8 cellular contexts compared by ENCODE assay signal in genomic region chr5:43313854-43314457, GRCh38. TPM values are rescaled to one million over a fixed set of nuclear protein-coding genes. Genes with fewer than 3 reads are reported as not detected.
DNase-seq lines count a peak whose midpoint lies in the region; ATAC-seq and TF ChIP-seq lines count a peak whose summit lies in the region.

No MANE protein-coding gene starts in this region.

- H3K27me3 ChIP-seq in SK-N-SH (ENCODE audit: insufficient read depth) (peaks cover 4% of the 10 kb centered on the region; the same call in 1 of the 2 replicates), colonic mucosa (no peaks in the 10 kb centered on the region)

- H3K4me1 Mint-ChIP-seq in natural killer cell treated with Interleukin-12 subunit alpha and Interleukin-12 subunit beta and Interleukin-15 and Interleukin-18, amount 100 ng/mL, for 72 hours (ENCODE audit: low read depth in 2 of 2), result peaks cover 38 to 44% of the 10 kb centered on the region in 2 donors

- H3K9me3 ChIP-seq in SK-N-SH (no peaks in the 10 kb centered on the region), colonic mucosa (no peaks in the 10 kb centered on the region)

- H3K4me1 ChIP-seq in SK-N-SH (ENCODE audit: control insufficient read depth in 1 of 2, insufficient read depth in 2 of 2, low read depth in 1 of 2, low read length in 1 of 2) (peaks cover 13 to 22% of the 10 kb centered on the region in 2 experiments; a peak in 3 of 4 replicates), colonic mucosa (peaks cover 3% of the 10 kb centered on the region)

- H3K36me3 ChIP-seq in SK-N-SH (replicated peaks in 1 of 2; ENCODE audit: control insufficient read depth in 1 of 2, insufficient read depth in 2 of 2, low read length in 1 of 2), result peaks cover 2 to 7% of the 10 kb centered on the region in 2 experiments
- no peaks in the 10 kb centered on the region for H3K36me3 ChIP-seq in colonic mucosa

- peak overlapping the region; percentile 27; the same call in 1 of the 2 replicates for H3K9ac ChIP-seq in SK-N-SH
- H3K9ac ChIP-seq in colonic mucosa (ENCODE audit: low read depth in 2 of 2, low read length in 2 of 2), result peak overlapping the region; percentile 13 to 28

- ATAC-seq in SK-N-SH treated with all-trans-retinoic acid at 6 μM for 48 hours (no peak), GM19328 (IDR thresholded peaks at IDR 0.05; ENCODE audit: unreplicated experiment) (no peak)
- ATAC-seq in natural killer cell treated with Interleukin-12 subunit alpha and Interleukin-12 subunit beta and Interleukin-15 and Interleukin-18, amount 100 ng/mL, for 72 hours, result no peak

- CTCF ChIA-PET in SK-N-SH (lab: Yijun Ruan, JAX), result interaction anchor here (1.1 to 4.0 kb wide), 3 partner anchors 74 to 209 kb away, joined by 3 to 20 read pairs (median 11); no protein-coding TSS in a partner anchor

- peaks cover 42% of the 10 kb centered on the region for H3K79me2 ChIP-seq in SK-N-SH (ENCODE audit: insufficient read depth)

- H3K27me3 Mint-ChIP-seq in natural killer cell treated with Interleukin-12 subunit alpha and Interleukin-12 subunit beta and Interleukin-15 and Interleukin-18, amount 100 ng/mL, for 72 hours, result no peaks in the 10 kb centered on the region

- no peak for DNase-seq in SK-N-SH
- peak; percentile 91 for DNase-seq in NCI-H748 (lab: John Stamatoyannopoulos, UW; ENCODE audit: unreplicated experiment)
- peak; percentile 30 for DNase-seq in colonic mucosa
- DNase-seq in natural killer cell treated with Interleukin-12 subunit alpha and Interleukin-12 subunit beta and Interleukin-15 and Interleukin-18, amount 100 ng/mL, for 72 hours (ENCODE audit: low spot score), result no peak
- no peak for DNase-seq in GM19238 (ENCODE audit: insufficient read length, low spot score)
- no peak for DNase-seq in erythroblast (lab: John Stamatoyannopoulos, UW)

- peaks cover 5% of the 10 kb centered on the region for H3K9me3 Mint-ChIP-seq in natural killer cell treated with Interleukin-12 subunit alpha and Interleukin-12 subunit beta and Interleukin-15 and Interleukin-18, amount 100 ng/mL, for 72 hours

- H3K4me2 ChIP-seq in SK-N-SH, result peak overlapping the region; percentile 67

- TF ChIP-seq CTCF in SK-N-SH (IDR thresholded peaks at IDR 0.05), result no peak
- TF ChIP-seq CTCF in colonic mucosa (IDR thresholded peaks at IDR 0.05), result no peak

- H3K27ac ChIP-seq in SK-N-SH (ENCODE audit: low read depth in 2 of 2, low read length in 1 of 2), result peak overlapping the region; percentile 59 to 87
- H3K27ac ChIP-seq in colonic mucosa, result peak overlapping the region; percentile 55

- peak overlapping the region; percentile 97 for H2AFZ ChIP-seq in SK-N-SH (ENCODE audit: low read depth)

- POLR2A ChIA-PET in SK-N-SH (lab: Yijun Ruan, JAX), result interaction anchor here (0.5 to 1.9 kb wide), 4 partner anchors 16 to 193 kb away, joined by 3 to 8 read pairs (median 5); partner anchors contain the start of genes TMEM267 and ZNF131

- no peak for TF ChIP-seq RAD21 in SK-N-SH (IDR thresholded peaks at IDR 0.05; ENCODE audit: low read length)

- TF ChIP-seq EP300 in SK-N-SH (IDR thresholded peaks at IDR 0.05; ENCODE audit: borderline replicate concordance in 1 of 2, low read depth in 1 of 2, low read length in 1 of 2), result no peak

- WGBS in SK-N-SH (ENCODE audit: low lambda C conversion rate), result 49% methylated on average over 8 of the region's 8 CpGs

- H3K27ac Mint-ChIP-seq in natural killer cell treated with Interleukin-12 subunit alpha and Interleukin-12 subunit beta and Interleukin-15 and Interleukin-18, amount 100 ng/mL, for 72 hours, result peak overlapping the region; percentile 92 to 96

- peak overlapping the region; percentile 94 for H3K4me3 Mint-ChIP-seq in natural killer cell treated with Interleukin-12 subunit alpha and Interleukin-12 subunit beta and Interleukin-15 and Interleukin-18, amount 100 ng/mL, for 72 hours

- peaks cover 10% of the 10 kb centered on the region for H3K36me3 Mint-ChIP-seq in natural killer cell treated with Interleukin-12 subunit alpha and Interleukin-12 subunit beta and Interleukin-15 and Interleukin-18, amount 100 ng/mL, for 72 hours

- no peak for TF ChIP-seq POLR2A in erythroblast (IDR thresholded peaks at IDR 0.05; ENCODE audit: low read length)

- no peaks in the 10 kb centered on the region for H3K9me2 ChIP-seq in SK-N-SH

- intact Hi-C loops in colonic mucosa (cut with DNase I), result loop anchor here (5.0 kb wide), 1 partner anchor 192 kb away; the partner anchor contains the start of gene ZNF131

- H3K4me3 ChIP-seq in SK-N-SH (ENCODE audit: low read depth in 2 of 2, low read length in 1 of 2) (peak overlapping the region; percentile 44 to 59), colonic mucosa (peak overlapping the region; percentile 6)

- peaks cover 7% of the 10 kb centered on the region; the same call in 1 of the 2 replicates for H4K20me1 ChIP-seq in SK-N-SH (ENCODE audit: insufficient read depth)

- H3F3A ChIP-seq in SK-N-SH (replicated peaks; ENCODE audit: insufficient read depth), result no peaks in the 10 kb centered on the region

TF ChIP-seq in SK-N-SH, 30 proteins besides CTCF, POLR2A, EP300 and RAD21:
- TF ChIP-seq, protein P1, sequence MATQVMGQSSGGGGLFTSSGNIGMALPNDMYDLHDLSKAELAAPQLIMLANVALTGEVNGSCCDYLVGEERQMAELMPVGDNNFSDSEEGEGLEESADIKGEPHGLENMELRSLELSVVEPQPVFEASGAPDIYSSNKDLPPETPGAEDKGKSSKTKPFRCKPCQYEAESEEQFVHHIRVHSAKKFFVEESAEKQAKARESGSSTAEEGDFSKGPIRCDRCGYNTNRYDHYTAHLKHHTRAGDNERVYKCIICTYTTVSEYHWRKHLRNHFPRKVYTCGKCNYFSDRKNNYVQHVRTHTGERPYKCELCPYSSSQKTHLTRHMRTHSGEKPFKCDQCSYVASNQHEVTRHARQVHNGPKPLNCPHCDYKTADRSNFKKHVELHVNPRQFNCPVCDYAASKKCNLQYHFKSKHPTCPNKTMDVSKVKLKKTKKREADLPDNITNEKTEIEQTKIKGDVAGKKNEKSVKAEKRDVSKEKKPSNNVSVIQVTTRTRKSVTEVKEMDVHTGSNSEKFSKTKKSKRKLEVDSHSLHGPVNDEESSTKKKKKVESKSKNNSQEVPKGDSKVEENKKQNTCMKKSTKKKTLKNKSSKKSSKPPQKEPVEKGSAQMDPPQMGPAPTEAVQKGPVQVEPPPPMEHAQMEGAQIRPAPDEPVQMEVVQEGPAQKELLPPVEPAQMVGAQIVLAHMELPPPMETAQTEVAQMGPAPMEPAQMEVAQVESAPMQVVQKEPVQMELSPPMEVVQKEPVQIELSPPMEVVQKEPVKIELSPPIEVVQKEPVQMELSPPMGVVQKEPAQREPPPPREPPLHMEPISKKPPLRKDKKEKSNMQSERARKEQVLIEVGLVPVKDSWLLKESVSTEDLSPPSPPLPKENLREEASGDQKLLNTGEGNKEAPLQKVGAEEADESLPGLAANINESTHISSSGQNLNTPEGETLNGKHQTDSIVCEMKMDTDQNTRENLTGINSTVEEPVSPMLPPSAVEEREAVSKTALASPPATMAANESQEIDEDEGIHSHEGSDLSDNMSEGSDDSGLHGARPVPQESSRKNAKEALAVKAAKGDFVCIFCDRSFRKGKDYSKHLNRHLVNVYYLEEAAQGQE (IDR thresholded peaks at IDR 0.05; ENCODE audit: low read depth, low read length), result no peak
- peak; percentile 8; the same call in 1 of the 2 replicates for TF ChIP-seq MXI1 (IDR thresholded peaks at IDR 0.05; ENCODE audit: low read depth, low read length)
- no peak for TF ChIP-seq NFIC (IDR thresholded peaks at IDR 0.05; ENCODE audit: borderline replicate concordance)

TF ChIP-seq in SK-N-SH treated with all-trans-retinoic acid at 6 μM for 48 hours, 23 proteins besides CTCF, POLR2A, EP300 and RAD21:
- TF ChIP-seq ZNF70 (CRISPR knock-in tag; IDR thresholded peaks at IDR 0.05), result no peak
- TF ChIP-seq CREB5 (CRISPR knock-in tag; IDR thresholded peaks at IDR 0.05; ENCODE audit: low read depth), result no peak
TF ChIP-seq in SK-N-SH treated with all-trans-retinoic acid at 6 μM for 48 hours: peak in this region for 0.

RNA-seq across cellular contexts. Expression of gene HMGCS1, which starts 0.7 kb away (rescaled TPM):
- 8.2 and 11.3 TPM in 2 replicates for polyA plus RNA-seq in SK-N-SH (2012; rRNA removed)
- 11.1 and 11.2 TPM in 2 replicates for polyA plus RNA-seq in SK-N-SH (2012; cell fraction: cytosol; rRNA removed)
- 8.7 and 17.4 TPM in 2 replicates for polyA plus RNA-seq in SK-N-SH (2012; cell fraction: nucleus; rRNA removed)
- 100 to 1,000 TPM in 1 of 2 donors, 10 to 100 TPM in 1; 95.1 to 498 TPM for total RNA-seq in colonic mucosa
- total RNA-seq in natural killer cell treated with Interleukin-12 subunit alpha and Interleukin-12 subunit beta and Interleukin-15 and Interleukin-18, amount 100 ng/mL, for 72 hours, result 100 to 1,000 TPM in 1 of 2 donors, 10 to 100 TPM in 1; 81.2 to 102 TPM

Comparison
In these comparisons a context has a peak if more than half of its experiments do, and no peak if none do; other contexts are left out.
1. DNase-seq: peak in NCI-H748 (single experiment) and colonic mucosa (single experiment); none in SK-N-SH (single experiment), natural killer cell treated with Interleukin-12 subunit alpha and Interleukin-12 subunit beta and Interleukin-15 and Interleukin-18, amount 100 ng/mL, for 72 hours (single experiment), GM19238 (single experiment) and erythroblast (0 of 2).